10 cellular contexts compared by ENCODE assay signal in genomic region chr9:33153666-33154065, GRCh38.
DNase-seq lines count a peak whose midpoint lies in the region; ATAC-seq lines count a peak whose summit lies in the region.
"Had no signal": no experiment of that assay in that cellular context is flagged by ENCODE, and none has a peak within 500 bp of the region (broad histone marks: within the 10 kb centered on the region; RNA-seq: fewer than 3 reads in every experiment).

No MANE protein-coding gene starts in this region.

- peaks cover 84% of the 10 kb centered on the region for H3K4me1 Mint-ChIP-seq in activated naive CD8-positive, alpha-beta T cell (ENCODE audit: low read depth)

- H3K27ac Mint-ChIP-seq in activated naive CD8-positive, alpha-beta T cell: peak overlapping the region; percentile 83

- no peaks in the 10 kb centered on the region for H3K9me3 Mint-ChIP-seq in activated naive CD8-positive, alpha-beta T cell (ENCODE audit: low read depth)

- H3K4me3 Mint-ChIP-seq in activated naive CD8-positive, alpha-beta T cell: peak overlapping the region; percentile 48

- DNase-seq in AML-193 (lab: John Stamatoyannopoulos, UW) (peak; percentile 31 to 39), NCI-H524 (lab: John Stamatoyannopoulos, UW) (no peak), NCI-H1092 (lab: John Stamatoyannopoulos, UW) (no peak), NCI-H446 treated with DMSO at 0.1 percent for 48 hours (lab: John Stamatoyannopoulos, UW) (no peak)
- DNase-seq: activated CD4-positive, alpha-beta T cell treated with anti-CD3 and anti-CD28 coated beads, Interleukin-2, amount 50 U/mL, for 48 hours; NK-92 treated with Interleukin-12 subunit alpha and Interleukin-12 subunit beta, amount 100 ng/mL, for 24 hours had no signal

- ATAC-seq in GM18520 (IDR thresholded peaks at IDR 0.05; ENCODE audit: unreplicated experiment): peak; percentile 29
- ATAC-seq in HG03520 (IDR thresholded peaks at IDR 0.05; ENCODE audit: unreplicated experiment): peak; percentile 34
- no peak for ATAC-seq in HG03280 (IDR thresholded peaks at IDR 0.05; ENCODE audit: unreplicated experiment)

- H3K36me3 Mint-ChIP-seq in activated naive CD8-positive, alpha-beta T cell: peaks cover 7% of the 10 kb centered on the region

- H3K27me3 Mint-ChIP-seq in activated naive CD8-positive, alpha-beta T cell: no peaks in the 10 kb centered on the region

Comparison
In these comparisons a context has a peak if more than half of its experiments do, and no peak if none do; other contexts are left out.
1. DNase-seq: peak in AML-193 (2 of 2); none in NCI-H524 (0 of 2), NCI-H1092 (single experiment) and NCI-H446 treated with DMSO at 0.1 percent for 48 hours (single experiment).